In the genomic region with DNA sequence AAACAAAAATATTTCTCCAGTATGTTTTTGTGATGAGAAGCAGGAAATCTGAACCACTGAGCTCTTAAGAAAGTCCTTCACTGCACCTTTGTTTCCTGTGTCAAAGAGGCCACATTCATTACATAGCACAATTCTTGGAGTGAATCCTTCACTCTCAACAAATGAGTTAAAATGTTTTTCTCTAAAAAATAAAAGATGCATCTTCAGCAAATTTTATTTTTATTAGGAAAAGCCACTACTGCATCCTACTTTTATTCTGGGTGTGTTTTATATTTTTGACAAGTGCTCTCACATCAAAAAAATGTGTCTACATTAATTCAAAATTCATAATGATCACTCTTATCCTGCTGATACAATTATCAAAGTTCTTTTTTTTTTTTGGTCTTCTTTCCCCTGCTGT, we compare ENCODE assay signal across 22 cellular contexts.
DNase-seq lines count a peak whose midpoint lies in the region; ATAC-seq and TF ChIP-seq lines count a peak whose summit lies in the region.
"Had no signal": no experiment of that assay in that cellular context is flagged by ENCODE, and none has a peak within 500 bp of the region (broad histone marks: within the 10 kb centered on the region; RNA-seq: fewer than 3 reads in every experiment).

No MANE protein-coding gene starts in this region.

- H3K9me3 ChIP-seq in left ventricle myocardium inferior (replicated peaks) (no peaks in the 10 kb centered on the region), RWPE2 (ENCODE audit: severe bottlenecking) (no peaks in the 10 kb centered on the region)

- intact Hi-C loops in left ventricle myocardium inferior (cut with micrococcal nuclease) (no loop called here), Right ventricle myocardium inferior (cut with DNase I) (no loop called here)

- H3K27me3 ChIP-seq in left ventricle myocardium inferior (ENCODE audit: low read depth) (no peaks in the 10 kb centered on the region), RWPE2 (ENCODE audit: insufficient read depth, poor library complexity, severe bottlenecking) (no peaks in the 10 kb centered on the region)

- no peak for ATAC-seq in Right ventricle myocardium inferior
- no peak for ATAC-seq in RWPE2 (ENCODE audit: low read depth)
- no peak for ATAC-seq in HG03460 (IDR thresholded peaks at IDR 0.05; ENCODE audit: unreplicated experiment)
- ATAC-seq: PC-3 had no signal

- H3K36me3 ChIP-seq in left ventricle myocardium inferior (no peaks in the 10 kb centered on the region), RWPE2 (ENCODE audit: low read depth) (no peaks in the 10 kb centered on the region; the same call in 1 of the 2 replicates)

- H3K4me3 ChIP-seq in left ventricle myocardium inferior (no peak overlapping the region), RWPE2 (ENCODE audit: severe bottlenecking) (no peak overlapping the region)

- no peak for TF ChIP-seq CTCF in left ventricle myocardium inferior (IDR thresholded peaks at IDR 0.05; ENCODE audit: borderline replicate concordance)
- TF ChIP-seq CTCF in RWPE2 (IDR thresholded peaks at IDR 0.05; ENCODE audit: poor library complexity, severe bottlenecking), result no peak
- no peak for TF ChIP-seq CTCF in GM20000 (IDR thresholded peaks at IDR 0.05; ENCODE audit: extremely low read depth, missing control alignments)

- H3K27ac ChIP-seq in left ventricle myocardium inferior (replicated peaks), result peak overlapping the region; percentile 44
- H3K27ac ChIP-seq in RWPE2 (ENCODE audit: poor library complexity, severe bottlenecking), result peak overlapping the region; percentile 24

- DNase-seq in left ventricle myocardium inferior (no peak), Right ventricle myocardium inferior (ENCODE audit: missing footprints) (no peak), HT1080 (ENCODE audit: low read depth) (peak; percentile 8), RWPE2 (ENCODE audit: low spot score) (no peak), renal cortical epithelial cell (ENCODE audit: low read depth) (peak; percentile 38), GM20000 (ENCODE audit: low spot score) (no peak)
- no peak for DNase-seq in activated CD4-positive, CD25-positive, alpha-beta regulatory T cell (lab: John Stamatoyannopoulos, UW)
- DNase-seq: 8988T; CD4-positive, alpha-beta T cell; DMS53; Karpas-422; NCI-H1105; NCI-H1436 treated with DMSO at 0.1 percent for 48 hours; NCI-H187 treated with DMSO at 0.1 percent for 48 hours; NCI-H2107; NCI-H446 treated with DMSO at 0.1 percent for 48 hours; NCI-H526; NCI-H82; NK-92 treated with Interleukin-12 subunit alpha and Interleukin-12 subunit beta, amount 100 ng/mL, for 24 hours; PC-3; SHP77 had no signal

- H3K4me1 ChIP-seq in left ventricle myocardium inferior, result peaks cover 71% of the 10 kb centered on the region
- peaks cover 20% of the 10 kb centered on the region for H3K4me1 ChIP-seq in RWPE2 (ENCODE audit: insufficient read depth, poor library complexity, severe bottlenecking)

Comparison
In these comparisons a context has a peak if more than half of its experiments do, and no peak if none do; other contexts are left out.
1. DNase-seq: peak in HT1080 (single experiment) and renal cortical epithelial cell (single experiment); none in left ventricle myocardium inferior (single experiment), Right ventricle myocardium inferior (single experiment), RWPE2 (single experiment), activated CD4-positive, CD25-positive, alpha-beta regulatory T cell (0 of 4) and GM20000 (single experiment).